In the genomic region with DNA sequence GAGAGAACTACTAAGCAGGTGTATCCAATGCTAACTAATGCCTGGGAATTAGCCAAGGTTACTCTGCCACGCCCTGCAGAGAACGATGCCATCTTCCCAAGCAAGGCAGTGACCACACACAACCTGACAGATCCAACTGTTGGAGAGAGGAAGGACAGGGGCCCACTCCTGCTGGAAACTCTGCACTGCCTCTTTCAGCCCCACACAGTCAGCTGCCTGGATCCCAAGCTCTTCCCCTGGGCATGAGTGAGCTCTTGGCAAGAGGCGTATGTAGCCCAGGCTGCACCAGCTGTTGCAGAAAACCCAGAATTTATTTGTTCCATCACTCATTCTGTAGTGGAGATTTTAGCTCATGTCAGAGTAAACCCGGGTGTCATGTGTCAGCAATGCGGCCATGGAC, we compare ENCODE assay signal across 28 cellular contexts.
A peak's percentile ranks its signal among the peaks of the same experiment; 100 is the strongest.
DNase-seq lines count a peak whose midpoint lies in the region; ATAC-seq lines count a peak whose summit lies in the region.
"Had no signal": no experiment of that assay in that cellular context is flagged by ENCODE, and none has a peak within 500 bp of the region (broad histone marks: within the 10 kb centered on the region; RNA-seq: fewer than 3 reads in every experiment).

No MANE protein-coding gene starts in this region.

- H3K23ac ChIP-seq in mesenchymal stem cell (ENCODE audit: low read length in 2 of 2) = no peak overlapping the region

- H3K14ac ChIP-seq in mesenchymal stem cell (ENCODE audit: low read length in 2 of 2) = no peak overlapping the region

- H3K18ac ChIP-seq in mesenchymal stem cell (ENCODE audit: low read depth in 1 of 2, low read length in 2 of 2) = no peak overlapping the region

- no peak overlapping the region for H2AFZ ChIP-seq in mesenchymal stem cell (ENCODE audit: low read depth, low read length)

- H3K4me1 ChIP-seq in mesenchymal stem cell (ENCODE audit: control insufficient read depth, insufficient read depth, low read depth, low read length) = no peaks in the 10 kb centered on the region
- H3K4me1 ChIP-seq: BLaER1 treated with 17β-estradiol and CSF1 and Interleukin-3, amounts not matched to agents 10 nM and 100 nM; body of pancreas; left ventricle myocardium inferior; SJSA1; tibial artery had no signal

- no peak overlapping the region for H2BK15ac ChIP-seq in mesenchymal stem cell (ENCODE audit: low read depth, poor library complexity, severe bottlenecking)

- H4K8ac ChIP-seq in mesenchymal stem cell (ENCODE audit: low read length) = no peak overlapping the region

- DNase-seq in Ammon's horn (ENCODE audit: low spot score) (peak; percentile 31), D341Med (ENCODE audit: low spot score) (peak; percentile 36), NCI-H446 (lab: John Stamatoyannopoulos, UW) (peak; percentile 55 to 92), mesenchymal stem cell (no peak), NCI-H2196 (lab: John Stamatoyannopoulos, UW; ENCODE audit: unreplicated experiment) (no peak), NCI-H526 (lab: John Stamatoyannopoulos, UW) (no peak)
- DNase-seq in stimulated activated naive CD8-positive, alpha-beta T cell treated with anti-CD3 and anti-CD28 coated beads, Interleukin-15, amount 100 ng/mL, for 72 hours = no peak
- DNase-seq: activated CD4-positive, alpha-beta T cell treated with anti-CD3 and anti-CD28 coated beads for 48 hours; activated naive CD4-positive, alpha-beta T cell treated with anti-CD3 and anti-CD28 coated beads, Interleukin-2, amount 10 ng/mL, durations not matched to agents 7 days and 5 days; DND-41; GF-D8; glutamatergic neuron; left ventricle myocardium inferior; mesendoderm; NCI-H1048; NCI-H1930; stimulated activated CD4-positive, alpha-beta T cell treated with anti-CD3 and anti-CD28 coated beads, Interleukin-4, amount 100 ng/mL, for 1 hour; T1000; tibial artery had no signal

- H3K9ac ChIP-seq in mesenchymal stem cell (ENCODE audit: low read length) = no peak overlapping the region
- H3K9ac ChIP-seq: BLaER1 treated with 17β-estradiol and CSF1 and Interleukin-3, amounts not matched to agents 10 nM and 100 nM had no signal

- H4K91ac ChIP-seq in mesenchymal stem cell (ENCODE audit: low read length) = no peak overlapping the region

- no peak overlapping the region for H3K27ac Mint-ChIP-seq in stimulated activated naive CD8-positive, alpha-beta T cell treated with anti-CD3 and anti-CD28 coated beads, Interleukin-15, amount 100 ng/mL, for 72 hours
- H3K27ac Mint-ChIP-seq: activated naive CD4-positive, alpha-beta T cell treated with anti-CD3 and anti-CD28 coated beads, Interleukin-2, amount 10 ng/mL, durations not matched to agents 7 days and 5 days; activated T-helper 17 cell treated with anti-CD3 and anti-CD28 coated beads, Interleukin-2, amount 50 U/mL, for 72 hours; dendritic cell treated with granulocyte-macrophage colony-stimulating factor and Interleukin-4, amounts not matched to agents 40 ng/mL and 50 ng/mL, for 4 days had no signal

- H3K4me3 ChIP-seq in mesenchymal stem cell (ENCODE audit: insufficient read depth in 1 of 2, low read depth in 1 of 2, low read length in 2 of 2) = no peak overlapping the region
- H3K4me3 ChIP-seq: BLaER1 treated with 17β-estradiol and CSF1 and Interleukin-3, amounts not matched to agents 10 nM and 100 nM; body of pancreas; left ventricle myocardium inferior; SJSA1; tibial artery had no signal

- WGBS in mesenchymal stem cell = 89% methylated on average over 5 of the region's 5 CpGs

- ATAC-seq in stimulated activated naive CD8-positive, alpha-beta T cell treated with anti-CD3 and anti-CD28 coated beads, Interleukin-15, amount 100 ng/mL, for 72 hours = no peak
- ATAC-seq: activated T-helper 17 cell treated with anti-CD3 and anti-CD28 coated beads, Interleukin-2, amount 50 U/mL, for 72 hours; body of pancreas; sciatic nerve had no signal

- no peaks in the 10 kb centered on the region for H3K4me1 Mint-ChIP-seq in stimulated activated naive CD8-positive, alpha-beta T cell treated with anti-CD3 and anti-CD28 coated beads, Interleukin-15, amount 100 ng/mL, for 72 hours
- H3K4me1 Mint-ChIP-seq: activated naive CD4-positive, alpha-beta T cell treated with anti-CD3 and anti-CD28 coated beads, Interleukin-2, amount 10 ng/mL, durations not matched to agents 7 days and 5 days; activated T-helper 17 cell treated with anti-CD3 and anti-CD28 coated beads, Interleukin-2, amount 50 U/mL, for 72 hours; central memory CD8-positive, alpha-beta T cell; neural crest cell had no signal

- no peaks in the 10 kb centered on the region for H3K27me3 ChIP-seq in mesenchymal stem cell (ENCODE audit: control insufficient read depth in 1 of 2, insufficient read depth in 1 of 2, low read length in 2 of 2)
- H3K27me3 ChIP-seq: BLaER1 treated with 17β-estradiol and CSF1 and Interleukin-3, amounts not matched to agents 10 nM and 100 nM; body of pancreas; SJSA1; tibial artery had no signal

- H3K9me3 ChIP-seq in mesenchymal stem cell (ENCODE audit: control insufficient read depth, low read length) = peaks cover 13% of the 10 kb centered on the region

- H3K4ac ChIP-seq in mesenchymal stem cell (ENCODE audit: low read depth in 1 of 2, low read length in 2 of 2) = no peak overlapping the region

- no peaks in the 10 kb centered on the region for H3K27me3 Mint-ChIP-seq in stimulated activated naive CD8-positive, alpha-beta T cell treated with anti-CD3 and anti-CD28 coated beads, Interleukin-15, amount 100 ng/mL, for 72 hours
- H3K27me3 Mint-ChIP-seq: activated naive CD4-positive, alpha-beta T cell treated with anti-CD3 and anti-CD28 coated beads, Interleukin-2, amount 10 ng/mL, durations not matched to agents 7 days and 5 days; dendritic cell treated with granulocyte-macrophage colony-stimulating factor and Interleukin-4, amounts not matched to agents 40 ng/mL and 50 ng/mL, for 4 days; progenitor cell of endocrine pancreas had no signal

- no peak overlapping the region for H3K4me2 ChIP-seq in mesenchymal stem cell (ENCODE audit: low read length, poor library complexity, severe bottlenecking)
- H3K4me2 ChIP-seq: BLaER1 treated with 17β-estradiol and CSF1 and Interleukin-3, amounts not matched to agents 10 nM and 100 nM had no signal

- H2AK5ac ChIP-seq in mesenchymal stem cell (ENCODE audit: low read length, severe bottlenecking) = peak overlapping the region; percentile 9

- H3K4me3 Mint-ChIP-seq in stimulated activated naive CD8-positive, alpha-beta T cell treated with anti-CD3 and anti-CD28 coated beads, Interleukin-15, amount 100 ng/mL, for 72 hours = no peak overlapping the region
- H3K4me3 Mint-ChIP-seq: activated naive CD4-positive, alpha-beta T cell treated with anti-CD3 and anti-CD28 coated beads, Interleukin-2, amount 10 ng/mL, durations not matched to agents 7 days and 5 days; activated T-helper 17 cell treated with anti-CD3 and anti-CD28 coated beads, Interleukin-2, amount 50 U/mL, for 72 hours; central memory CD8-positive, alpha-beta T cell; dendritic cell treated with granulocyte-macrophage colony-stimulating factor and Interleukin-4, amounts not matched to agents 40 ng/mL and 50 ng/mL, for 4 days; neural crest cell had no signal

- H2BK12ac ChIP-seq in mesenchymal stem cell (ENCODE audit: low read length in 2 of 2) = no peak overlapping the region

- H2BK5ac ChIP-seq in mesenchymal stem cell (ENCODE audit: low read depth, low read length, poor library complexity, severe bottlenecking) = no peak overlapping the region

- no peak overlapping the region for H2BK120ac ChIP-seq in mesenchymal stem cell (ENCODE audit: low read depth, low read length)

- H3K36me3 ChIP-seq in mesenchymal stem cell (ENCODE audit: control insufficient read depth in 1 of 2, insufficient read depth in 2 of 2, low read depth in 1 of 2, low read length in 2 of 2) = no peaks in the 10 kb centered on the region
- H3K36me3 ChIP-seq: BLaER1 treated with 17β-estradiol and CSF1 and Interleukin-3, amounts not matched to agents 10 nM and 100 nM; left ventricle myocardium inferior; SJSA1; tibial artery had no signal

- no peaks in the 10 kb centered on the region for H3K79me1 ChIP-seq in mesenchymal stem cell (replicated peaks; ENCODE audit: low read length, poor library complexity, severe bottlenecking)

- H3K9me3 Mint-ChIP-seq in stimulated activated naive CD8-positive, alpha-beta T cell treated with anti-CD3 and anti-CD28 coated beads, Interleukin-15, amount 100 ng/mL, for 72 hours = peaks cover 11 to 13% of the 10 kb centered on the region in 2 donors

- no peak overlapping the region for H3K27ac ChIP-seq in mesenchymal stem cell (ENCODE audit: low read length, poor library complexity, severe bottlenecking)
- H3K27ac ChIP-seq: BLaER1 treated with 17β-estradiol and CSF1 and Interleukin-3, amounts not matched to agents 10 nM and 100 nM; body of pancreas; left ventricle myocardium inferior; SJSA1; tibial artery had no signal

Comparison
In these comparisons a context has a peak if more than half of its experiments do, and no peak if none do; other contexts are left out.
1. DNase-seq: peak in Ammon's horn (single experiment), D341Med (single experiment) and NCI-H446 (2 of 2); none in mesenchymal stem cell (single experiment), NCI-H2196 (single experiment), NCI-H526 (0 of 2) and stimulated activated naive CD8-positive, alpha-beta T cell treated with anti-CD3 and anti-CD28 coated beads, Interleukin-15, amount 100 ng/mL, for 72 hours (0 of 2).